ENCODE assay signal across 1 cellular context in the genomic region with DNA sequence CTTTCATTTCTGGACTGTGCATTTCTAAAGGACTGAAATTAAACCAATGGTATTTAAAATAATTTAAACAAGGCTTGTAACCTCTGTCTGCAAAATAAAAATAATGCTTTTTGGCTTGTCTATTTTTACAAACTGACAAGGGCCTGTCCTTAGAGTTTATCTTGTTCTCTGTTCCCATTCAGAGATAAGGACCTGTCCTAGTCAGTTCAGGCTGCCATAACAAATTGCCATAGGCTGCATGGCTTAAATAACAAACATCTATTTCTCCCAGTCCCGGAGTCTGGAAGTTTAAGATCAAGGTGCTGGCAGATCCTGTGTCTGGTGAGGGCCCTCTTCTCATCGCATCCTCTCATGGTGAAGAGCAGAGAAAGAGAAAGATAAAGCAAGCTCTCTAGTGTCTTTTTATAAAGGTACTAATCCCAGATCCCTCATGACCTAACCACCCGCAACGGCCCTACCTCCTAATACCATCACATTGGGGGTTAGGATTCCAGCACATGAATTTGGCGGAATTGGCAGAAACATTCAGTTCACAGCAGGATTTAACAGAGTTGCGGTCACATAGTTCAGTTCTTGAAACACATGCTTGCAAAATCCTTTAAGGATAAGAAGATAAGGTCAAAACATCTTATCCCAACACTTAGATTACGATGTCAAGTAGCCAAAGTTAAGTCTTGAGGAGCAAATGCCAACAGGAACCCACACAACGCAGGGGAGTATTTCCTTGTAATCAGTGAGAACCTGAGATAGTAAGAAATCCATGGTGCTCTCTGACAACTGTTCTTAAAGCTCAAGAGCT.
TF ChIP-seq lines count a peak whose summit lies in the region.

No MANE protein-coding gene starts in this region.

TF ChIP-seq in H1, 55 proteins besides CTCF, POLR2A, EP300 and RAD21:
- TF ChIP-seq SP1 (IDR thresholded peaks at IDR 0.05; ENCODE audit: low read depth, low read length) = no peak
TF ChIP-seq in H1: peak in this region for 0.
